34 cellular contexts compared by ENCODE assay signal in genomic region chr6:95777338-95777737, GRCh38.
"Had no signal": no experiment of that assay in that cellular context is flagged by ENCODE, and none has a peak within 500 bp of the region (broad histone marks: within the 10 kb centered on the region; RNA-seq: fewer than 3 reads in every experiment).

No MANE protein-coding gene starts in this region.

- H3K9me3 ChIP-seq: MG63 had no signal

- H3K9ac ChIP-seq: KMS-11 had no signal

- H3K36me3 ChIP-seq: MG63 had no signal

- H3K27ac ChIP-seq: KMS-11 had no signal

- H3K27me3 ChIP-seq: MG63 had no signal

- H3K4me2 ChIP-seq: KMS-11 had no signal

- DNase-seq: Karpas-422, Kasumi-1, MG63, MM.1S, MV-4-11, NCI-H1048, NCI-H1092, NCI-H1092 treated with DMSO at 0.1 percent for 48 hours, NCI-H1105, NCI-H1105 treated with DMSO at 0.1 percent for 48 hours, NCI-H1417, NCI-H1417 treated with DMSO at 0.1 percent for 48 hours, NCI-H1436, NCI-H1436 treated with DMSO at 0.1 percent for 48 hours, NCI-H146, NCI-H1694, NCI-H1694 treated with DMSO at 0.1 percent for 48 hours, NCI-H187, NCI-H187 treated with DMSO at 0.1 percent for 48 hours, NCI-H1930, NCI-H2029, NCI-H2029 treated with DMSO at 0.1 percent for 48 hours, NCI-H2081, NCI-H2081 treated with DMSO at 0.1 percent for 48 hours, NCI-H2107, NCI-H2171, NCI-H2171 treated with DMSO at 0.1 percent for 48 hours, NCI-H2227 treated with DMSO at 0.1 percent for 48 hours, NCI-H226, NCI-H345, NCI-H446, NCI-H446 treated with DMSO at 0.1 percent for 48 hours, NCI-H510A had no signal

- H3K4me3 ChIP-seq: MG63 had no signal
